8 cellular contexts compared by ENCODE assay signal in genomic region chrX:135003876-135004623, GRCh38. TPM values are rescaled to one million over a fixed set of nuclear protein-coding genes. Genes with fewer than 3 reads are reported as not detected.
A peak's percentile ranks its signal among the peaks of the same experiment; 100 is the strongest.
DNase-seq lines count a peak whose midpoint lies in the region; TF ChIP-seq lines count a peak whose summit lies in the region.

No MANE protein-coding gene starts in this region.

- DNase-seq in G401 (ENCODE audit: low spot score) (peak; percentile 91), HEK293T (ENCODE audit: extremely low spot score) (peak; percentile 97), NAMALWA (ENCODE audit: low spot score) (peak; percentile 89), SK-N-MC (ENCODE audit: low read depth, low spot score) (peak; percentile 51), germinal center (ENCODE audit: low spot score) (peak; percentile 86), nucleus accumbens (lab: John Stamatoyannopoulos, UW) (peak; percentile 27 to 91 (median 80)), substantia nigra (lab: John Stamatoyannopoulos, UW) (peak; percentile 8 to 90 (median 77))
- peak; percentile 87 for DNase-seq in activated naive CD4-positive, alpha-beta T cell treated with anti-CD3 and anti-CD28 coated beads, Interleukin-2, amount 50 U/mL, for 16 hours

- no peaks in the 10 kb centered on the region for H3K36me3 ChIP-seq in SK-N-MC (ENCODE audit: insufficient read depth, low read length)

- H3K9ac ChIP-seq in SK-N-MC (ENCODE audit: insufficient read length), result peak overlapping the region; percentile 48

- CTCF ChIA-PET in HEK293T (lab: Yijun Ruan, JAX), result interaction anchor here (0.7 to 1.0 kb wide), 2 partner anchors 55 to 82 kb away, joined by 3 to 4 read pairs; no protein-coding TSS in a partner anchor

- POLR2A ChIA-PET in HEK293T (lab: Yijun Ruan, JAX), result interaction anchor here (1.0 to 1.3 kb wide), 2 partner anchors 18 to 48 kb away, joined by 3 to 8 read pairs; partner anchors contain the start of genes RTL8A and RTL8B

- no peak overlapping the region for H3K27ac ChIP-seq in SK-N-MC
- no peak overlapping the region for H3K27ac ChIP-seq in substantia nigra (ENCODE audit: low read depth, low read length, poor library complexity, severe bottlenecking)

- in situ Hi-C loops in G401 (cut with HindIII; ENCODE audit: low sequenced_read_pairs), result loop anchor here (5.0 kb wide), 1 partner anchor 37 kb away; no protein-coding TSS in a partner anchor

- H3K4me3 ChIP-seq in SK-N-MC, result peak overlapping the region; percentile 74

- H3K9me3 ChIP-seq in SK-N-MC (ENCODE audit: low read depth, low read length), result no peaks in the 10 kb centered on the region

TF ChIP-seq in HEK293T, 16 proteins besides CTCF, POLR2A, EP300 and RAD21:
- peak; percentile 51 for TF ChIP-seq L3MBTL2 (conservative IDR thresholded peaks at IDR 0.05)
- TF ChIP-seq HDGF (IDR thresholded peaks at IDR 0.05; ENCODE audit: borderline replicate concordance), result 0 out of 2 replicates have a peak, but pooled peaks have one; percentile 66
- no peak for TF ChIP-seq SUZ12 (IDR thresholded peaks at IDR 0.05)
- no peak for TF ChIP-seq LEF1 (IDR thresholded peaks at IDR 0.05; ENCODE audit: borderline replicate concordance)
TF ChIP-seq in HEK293T: peak in this region for 2.

RNA-seq across cellular contexts. Expression of gene SMIM10, which starts 13.3 kb away (rescaled TPM):
- 0.43 and 1.3 TPM in 2 replicates for total RNA-seq in G401 (2014; rRNA removed; shearing (Covaris generic))

RNA-seq across cellular contexts. Expression of gene RTL8B, which starts 18.3 kb away (rescaled TPM):
- total RNA-seq in G401 (2014; rRNA removed; shearing (Covaris generic)), result 8.6 and 9.0 TPM in 2 replicates

RNA-seq across cellular contexts. Expression of gene RTL8C, which starts 28.1 kb away (rescaled TPM):
- total RNA-seq in G401 (2014; rRNA removed; shearing (Covaris generic)), result 8.2 and 18.8 TPM in 2 replicates

RNA-seq across cellular contexts. Expression of gene RTL8A, which starts 47.9 kb away (rescaled TPM):
- 4.4 and 12.7 TPM in 2 replicates for total RNA-seq in G401 (2014; rRNA removed; shearing (Covaris generic))
